In genomic region chr5:96699186-96699820, GRCh38 we compare ENCODE assay signal across 11 cellular contexts. TPM values are rescaled to one million over a fixed set of nuclear protein-coding genes. Genes with fewer than 3 reads are reported as not detected.
DNase-seq lines count a peak whose midpoint lies in the region; ATAC-seq and TF ChIP-seq lines count a peak whose summit lies in the region.
"Had no signal": no experiment of that assay in that cellular context is flagged by ENCODE, and none has a peak within 500 bp of the region (broad histone marks: within the 10 kb centered on the region; RNA-seq: fewer than 3 reads in every experiment).

No MANE protein-coding gene starts in this region.

- no peak overlapping the region for H2AK5ac ChIP-seq in mesenchymal stem cell (ENCODE audit: low read length, severe bottlenecking)

- intact Hi-C loops in A673 (cut with micrococcal nuclease; ENCODE audit: unreplicated experiment) = no loop called here
- intact Hi-C loops in activated CD8-positive, alpha-beta T cell treated with anti-CD3 and anti-CD28 coated beads for 36 hours (cut with micrococcal nuclease) = no loop called here

- no peak for TF ChIP-seq POLR2A in tibial nerve (IDR thresholded peaks at IDR 0.05)

- H3K9ac ChIP-seq in mesenchymal stem cell (ENCODE audit: low read length) = peak overlapping the region; percentile 17
- H3K9ac ChIP-seq: BLaER1 had no signal

- peaks cover 36% of the 10 kb centered on the region for H3K36me3 Mint-ChIP-seq in central memory CD8-positive, alpha-beta T cell (ENCODE audit: insufficient read depth)
- peaks cover 3% of the 10 kb centered on the region for H3K36me3 Mint-ChIP-seq in activated CD8-positive, alpha-beta T cell treated with anti-CD3 and anti-CD28 coated beads for 36 hours (ENCODE audit: low read depth)

- no peak overlapping the region for H2BK15ac ChIP-seq in mesenchymal stem cell (ENCODE audit: low read depth, poor library complexity, severe bottlenecking)

- ATAC-seq in central memory CD8-positive, alpha-beta T cell (replicated peaks; ENCODE audit: extremely low read depth, poor library complexity, severe bottlenecking) = no peak
- ATAC-seq in activated CD8-positive, alpha-beta T cell treated with anti-CD3 and anti-CD28 coated beads for 36 hours = no peak
- no peak for ATAC-seq in GM19023 (IDR thresholded peaks at IDR 0.05; ENCODE audit: unreplicated experiment)
- ATAC-seq in GM21825 (IDR thresholded peaks at IDR 0.05; ENCODE audit: unreplicated experiment) = no peak
- ATAC-seq: Panc1 had no signal

- H3K27me3 ChIP-seq in A673 (replicated peaks; ENCODE audit: insufficient read depth, low read depth, low read length, poor library complexity) = no peaks in the 10 kb centered on the region
- no peaks in the 10 kb centered on the region for H3K27me3 ChIP-seq in mesenchymal stem cell (ENCODE audit: control insufficient read depth in 1 of 2, insufficient read depth in 1 of 2, low read length in 2 of 2)
- H3K27me3 ChIP-seq in tibial nerve = no peaks in the 10 kb centered on the region

- peaks cover 10% of the 10 kb centered on the region for H3K79me1 ChIP-seq in mesenchymal stem cell (replicated peaks; ENCODE audit: low read length, poor library complexity, severe bottlenecking)

- H3K27ac Mint-ChIP-seq in central memory CD8-positive, alpha-beta T cell (ENCODE audit: low read depth) = peak overlapping the region; percentile 16
- no peak overlapping the region for H3K27ac Mint-ChIP-seq in activated CD8-positive, alpha-beta T cell treated with anti-CD3 and anti-CD28 coated beads for 36 hours

- DNase-seq in A673 (ENCODE audit: low spot score) (peak; percentile 51), mesenchymal stem cell (peak; percentile 59), tibial nerve (ENCODE audit: low spot score in 2 of 2) (no peak)
- no peak for DNase-seq in central memory CD8-positive, alpha-beta T cell (ENCODE audit: low spot score in 2 of 2)
- no peak for DNase-seq in activated CD8-positive, alpha-beta T cell treated with anti-CD3 and anti-CD28 coated beads for 36 hours
- DNase-seq: activated CD4-positive, alpha-beta T cell treated with anti-CD3 and anti-CD28 coated beads, Interleukin-2, amount 50 U/mL, for 1 hour had no signal

- H3K4ac ChIP-seq in mesenchymal stem cell (ENCODE audit: low read depth in 1 of 2, low read length in 2 of 2) = peak overlapping the region in 1 of 2 experiments; percentile 7

- no peak overlapping the region for H3K27ac ChIP-seq in A673 (ENCODE audit: low read depth, low read length, poor library complexity, severe bottlenecking)
- no peak overlapping the region for H3K27ac ChIP-seq in HEK293 (ENCODE audit: extremely low read depth, low read depth, low read length)
- peak overlapping the region; percentile 15 for H3K27ac ChIP-seq in mesenchymal stem cell (ENCODE audit: low read length, poor library complexity, severe bottlenecking)
- H3K27ac ChIP-seq in tibial nerve = peak overlapping the region in 2 of 4 donors; percentile 96
- H3K27ac ChIP-seq: BLaER1 had no signal

- H3K9me3 Mint-ChIP-seq in central memory CD8-positive, alpha-beta T cell = no peaks in the 10 kb centered on the region
- no peaks in the 10 kb centered on the region for H3K9me3 Mint-ChIP-seq in activated CD8-positive, alpha-beta T cell treated with anti-CD3 and anti-CD28 coated beads for 36 hours

- H3K18ac ChIP-seq in mesenchymal stem cell (ENCODE audit: low read depth in 1 of 2, low read length in 2 of 2) = no peak overlapping the region

- no peak overlapping the region for H3K23ac ChIP-seq in mesenchymal stem cell (ENCODE audit: low read length in 2 of 2)

- H4K8ac ChIP-seq in mesenchymal stem cell (ENCODE audit: low read length) = peak overlapping the region; percentile 76

- H2BK12ac ChIP-seq in mesenchymal stem cell (ENCODE audit: low read length in 2 of 2) = peak overlapping the region in 1 of 2 experiments; percentile 21

- POLR2A ChIA-PET in A673 (lab: Charles Lee; ENCODE audit: low non-redundant PET) = no interaction called here
- POLR2A ChIA-PET in HEK293 (lab: Yijun Ruan, JAX) = interaction anchor here (0.6 kb wide), 1 partner anchor 8 kb away, joined by 3 read pairs; no protein-coding TSS in a partner anchor
- POLR2A ChIA-PET in activated CD8-positive, alpha-beta T cell treated with anti-CD3 and anti-CD28 coated beads for 36 hours (lab: Charles Lee) = no interaction called here

- H2BK120ac ChIP-seq in mesenchymal stem cell (ENCODE audit: low read depth, low read length) = no peak overlapping the region

- H3K9me3 ChIP-seq in A673 (ENCODE audit: low read depth, low read length, poor library complexity, severe bottlenecking) = no peaks in the 10 kb centered on the region
- H3K9me3 ChIP-seq in HEK293 (ENCODE audit: control insufficient read depth, insufficient read depth, low read depth, low read length) = no peaks in the 10 kb centered on the region
- H3K9me3 ChIP-seq in mesenchymal stem cell (ENCODE audit: control insufficient read depth, low read length) = no peaks in the 10 kb centered on the region
- no peaks in the 10 kb centered on the region for H3K9me3 ChIP-seq in tibial nerve
- H3K9me3 ChIP-seq: BLaER1 had no signal

- no peak overlapping the region for H3K4me3 Mint-ChIP-seq in central memory CD8-positive, alpha-beta T cell
- H3K4me3 Mint-ChIP-seq in activated CD8-positive, alpha-beta T cell treated with anti-CD3 and anti-CD28 coated beads for 36 hours = no peak overlapping the region

- no peak overlapping the region for H4K91ac ChIP-seq in mesenchymal stem cell (ENCODE audit: low read length)

- no peak overlapping the region for H3K4me3 ChIP-seq in A673 (ENCODE audit: low read depth, low read length, poor library complexity, severe bottlenecking)
- H3K4me3 ChIP-seq in HEK293 (ENCODE audit: low read depth, low read length) = no peak overlapping the region
- no peak overlapping the region for H3K4me3 ChIP-seq in mesenchymal stem cell (ENCODE audit: insufficient read depth in 1 of 2, low read depth in 1 of 2, low read length in 2 of 2)
- H3K4me3 ChIP-seq in tibial nerve = no peak overlapping the region
- H3K4me3 ChIP-seq: BLaER1 had no signal

- H3K4me2 ChIP-seq in mesenchymal stem cell (ENCODE audit: low read length, poor library complexity, severe bottlenecking) = no peak overlapping the region
- H3K4me2 ChIP-seq: BLaER1 had no signal

- WGBS in mesenchymal stem cell = 57% methylated on average over 2 of the region's 3 CpGs
- WGBS in tibial nerve, 2 donors = 49 to 64% methylated on average over 3 of the region's 3 CpGs

- H3K36me3 ChIP-seq in A673 (ENCODE audit: insufficient read depth, low read length, poor library complexity, severe bottlenecking) = no peaks in the 10 kb centered on the region
- H3K36me3 ChIP-seq in HEK293 (ENCODE audit: control insufficient read depth in 2 of 2, insufficient read depth in 1 of 2, low read length in 2 of 2) = no peaks in the 10 kb centered on the region; a peak in 1 of 3 replicates
- H3K36me3 ChIP-seq in mesenchymal stem cell (ENCODE audit: control insufficient read depth in 1 of 2, insufficient read depth in 2 of 2, low read depth in 1 of 2, low read length in 2 of 2) = peaks cover 2 to 39% of the 10 kb centered on the region in 2 experiments
- H3K36me3 ChIP-seq in tibial nerve = peaks cover 0 to 36% (median 0%) of the 10 kb centered on the region in 3 donors

- TF ChIP-seq CTCF in A673 (conservative IDR thresholded peaks at IDR 0.05; ENCODE audit: low read depth, low read length) = no peak
- TF ChIP-seq CTCF in HEK293 (tag by site-specific recombination; IDR thresholded peaks at IDR 0.05) = no peak
- TF ChIP-seq CTCF in tibial nerve (IDR thresholded peaks at IDR 0.05) = no peak
- TF ChIP-seq CTCF in activated CD8-positive, alpha-beta T cell treated with anti-CD3 and anti-CD28 coated beads for 36 hours (IDR thresholded peaks at IDR 0.05) = no peak

- H3K4me1 Mint-ChIP-seq in central memory CD8-positive, alpha-beta T cell = peaks cover 30% of the 10 kb centered on the region
- H3K4me1 Mint-ChIP-seq in activated CD8-positive, alpha-beta T cell treated with anti-CD3 and anti-CD28 coated beads for 36 hours (ENCODE audit: low read depth) = peaks cover 30% of the 10 kb centered on the region

- no peak for TF ChIP-seq EP300 in tibial nerve (IDR thresholded peaks at IDR 0.05)

- no peaks in the 10 kb centered on the region for H3K27me3 Mint-ChIP-seq in central memory CD8-positive, alpha-beta T cell
- H3K27me3 Mint-ChIP-seq in activated CD8-positive, alpha-beta T cell treated with anti-CD3 and anti-CD28 coated beads for 36 hours = no peaks in the 10 kb centered on the region

- H2BK5ac ChIP-seq in mesenchymal stem cell (ENCODE audit: low read depth, low read length, poor library complexity, severe bottlenecking) = no peak overlapping the region

- H3K14ac ChIP-seq in mesenchymal stem cell (ENCODE audit: low read length in 2 of 2) = no peak overlapping the region

- H2AFZ ChIP-seq in mesenchymal stem cell (ENCODE audit: low read depth, low read length) = peak overlapping the region; percentile 18

- no TSS peak for BruUV-seq in A673 (replicated peaks; lab: Mats Ljungman, UMichigan)

- H3K4me1 ChIP-seq in A673 (ENCODE audit: insufficient read depth, low read length, poor library complexity, severe bottlenecking) = peaks cover 17% of the 10 kb centered on the region
- peaks cover 7% of the 10 kb centered on the region for H3K4me1 ChIP-seq in HEK293 (ENCODE audit: control insufficient read depth, insufficient read depth, low read length)
- peaks cover 9% of the 10 kb centered on the region for H3K4me1 ChIP-seq in mesenchymal stem cell (ENCODE audit: control insufficient read depth, insufficient read depth, low read depth, low read length)
- peaks cover 0 to 38% (median 5%) of the 10 kb centered on the region in 4 donors for H3K4me1 ChIP-seq in tibial nerve

- CTCF ChIA-PET in A673 (lab: Charles Lee) (no interaction called here), HEK293 (lab: Yijun Ruan, JAX) (interaction anchor here (0.6 to 1.7 kb wide), 3 partner anchors 11 to 354 kb away, joined by 3 to 9 read pairs (median 4); no protein-coding TSS in a partner anchor)
- CTCF ChIA-PET in activated CD8-positive, alpha-beta T cell treated with anti-CD3 and anti-CD28 coated beads for 36 hours (lab: Charles Lee) = interaction anchor here (1.1 to 1.7 kb wide), 2 partner anchors 45 to 85 kb away, joined by 3 to 7 read pairs; no protein-coding TSS in a partner anchor

TF ChIP-seq in HEK293, 187 proteins besides CTCF, POLR2A, EP300 and RAD21 (continues in another document):
- 0 out of 2 replicates have a peak, but pooled peaks have one; percentile 16 for TF ChIP-seq IKZF3 (tag by site-specific recombination; IDR thresholded peaks at IDR 0.05)
- no peak for TF ChIP-seq YY1 (tag by site-specific recombination; IDR thresholded peaks at IDR 0.05)

RNA-seq across cellular contexts. Expression of gene CAST, which starts 37.1 kb away (rescaled TPM):
- 66.8 and 72.5 TPM in 2 replicates for total RNA-seq in A673 (2021)
- polyA plus RNA-seq in mesenchymal stem cell (2013, experiment 1 of 2) = 217 TPM
- 216 TPM for polyA plus RNA-seq in mesenchymal stem cell (2013, experiment 2 of 2)
- total RNA-seq in tibial nerve = 100 to 1,000 TPM; 247 to 316 (median 259) TPM
- 100 to 1,000 TPM; 124 to 131 TPM for total RNA-seq in activated CD8-positive, alpha-beta T cell treated with anti-CD3 and anti-CD28 coated beads for 36 hours

Comparison
In these comparisons a context has a peak if more than half of its experiments do, and no peak if none do; other contexts are left out.
1. DNase-seq: peak in A673 (single experiment) and mesenchymal stem cell (single experiment); none in central memory CD8-positive, alpha-beta T cell (0 of 2), tibial nerve (0 of 2) and activated CD8-positive, alpha-beta T cell treated with anti-CD3 and anti-CD28 coated beads for 36 hours (single experiment).